9 cellular contexts compared by ENCODE assay signal in the genomic region with DNA sequence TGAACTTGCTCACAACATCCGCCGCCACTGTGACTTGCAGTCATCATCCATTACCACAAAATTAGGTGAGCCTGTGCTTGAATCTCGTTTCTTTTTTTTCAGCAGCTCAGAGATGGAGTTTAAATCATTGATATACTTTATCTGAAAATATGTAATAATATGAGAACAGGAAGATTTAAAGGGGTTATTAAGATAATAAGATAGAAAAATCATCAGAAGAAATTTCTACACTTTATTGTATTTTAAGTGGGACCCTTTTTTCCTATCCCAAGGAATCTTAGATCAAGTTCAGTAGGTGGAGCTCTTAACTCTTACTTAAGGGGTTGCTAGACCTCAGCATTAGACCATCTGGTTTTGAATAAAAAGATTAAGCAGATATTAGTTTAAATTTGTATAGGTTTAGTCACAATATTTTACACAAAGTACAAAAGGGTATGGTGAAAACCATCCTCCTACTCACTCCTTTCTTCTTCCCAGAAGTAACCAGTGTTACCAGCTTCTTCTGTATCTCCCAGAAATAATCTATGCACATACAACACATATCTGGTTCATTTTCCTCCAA. TPM values are rescaled to one million over a fixed set of nuclear protein-coding genes. Genes with fewer than 3 reads are reported as not detected.
A peak's percentile ranks its signal among the peaks of the same experiment; 100 is the strongest.
DNase-seq lines count a peak whose midpoint lies in the region; ATAC-seq and TF ChIP-seq lines count a peak whose summit lies in the region.
"Had no signal": no experiment of that assay in that cellular context is flagged by ENCODE, and none has a peak within 500 bp of the region (broad histone marks: within the 10 kb centered on the region; RNA-seq: fewer than 3 reads in every experiment).

No MANE protein-coding gene starts in this region.

- no peaks in the 10 kb centered on the region for H4K20me1 ChIP-seq in KMS-11 (ENCODE audit: insufficient read depth)

- H3K4me3 ChIP-seq in KMS-11 (IDR thresholded peaks at IDR 0.05; ENCODE audit: insufficient read depth, low read depth, low read length) (no peak overlapping the region), endodermal cell (ENCODE audit: low read length) (peak overlapping the region; percentile 91), neuron (ENCODE audit: low read length) (peak overlapping the region; percentile 59)

- intact Hi-C loops in posterior vena cava (cut with DNase I), result loop anchor here in 1 of 2 donors (5.0 kb wide), 1 partner anchor 176 kb away; a partner anchor contains a TSS

- peaks cover 8% of the 10 kb centered on the region for H3K9me3 Mint-ChIP-seq in endodermal cell
- H3K9me3 Mint-ChIP-seq: natural killer cell had no signal

- H3K4me2 ChIP-seq in KMS-11, result peak overlapping the region; percentile 91

- TF ChIP-seq CTCF in KMS-11 (conservative IDR thresholded peaks at IDR 0.05; ENCODE audit: low read depth, low read length) (no peak), endodermal cell (conservative IDR thresholded peaks at IDR 0.05) (peak; percentile 12)

- ATAC-seq in GM21786 (IDR thresholded peaks at IDR 0.05; ENCODE audit: unreplicated experiment), result peak; percentile 32
- ATAC-seq in T-helper 17 cell, result peak; percentile 64

- H3K27me3 Mint-ChIP-seq in T-helper 17 cell (no peaks in the 10 kb centered on the region), endodermal cell (ENCODE audit: insufficient read depth) (peaks cover 4% of the 10 kb centered on the region)

- peaks cover 7% of the 10 kb centered on the region for H3K4me1 ChIP-seq in KMS-11 (ENCODE audit: low read depth, poor library complexity, severe bottlenecking)
- no peaks in the 10 kb centered on the region for H3K4me1 ChIP-seq in endodermal cell (ENCODE audit: control insufficient read depth, insufficient read depth, low read length)
- H3K4me1 ChIP-seq in neuron (ENCODE audit: insufficient read depth, low read length), result peaks cover 3% of the 10 kb centered on the region

- no peaks in the 10 kb centered on the region for H3K79me2 ChIP-seq in KMS-11 (ENCODE audit: insufficient read depth, low read depth)

- no peaks in the 10 kb centered on the region for H3K27me3 ChIP-seq in KMS-11 (ENCODE audit: insufficient read depth, low read depth)
- no peaks in the 10 kb centered on the region for H3K27me3 ChIP-seq in endodermal cell (ENCODE audit: control insufficient read depth, insufficient read depth, low read length, poor library complexity, severe bottlenecking)
- H3K27me3 ChIP-seq in neuron (ENCODE audit: insufficient read depth, low read length), result no peaks in the 10 kb centered on the region

- no peak overlapping the region for H3K4me3 Mint-ChIP-seq in T-helper 17 cell
- H3K4me3 Mint-ChIP-seq in endodermal cell, result no peak overlapping the region
- H3K4me3 Mint-ChIP-seq: natural killer cell had no signal

- H2AFZ ChIP-seq in KMS-11 (ENCODE audit: low read depth), result peak overlapping the region; percentile 93
- peak overlapping the region; percentile 97 for H2AFZ ChIP-seq in neuron (ENCODE audit: low read depth, low read length)

- H3K27ac Mint-ChIP-seq in T-helper 17 cell, result no peak overlapping the region
- H3K27ac Mint-ChIP-seq in endodermal cell, result no peak overlapping the region

- H3K9ac ChIP-seq in KMS-11 (peak overlapping the region; percentile 97), endodermal cell (ENCODE audit: extremely low read depth, low read length, poor library complexity, severe bottlenecking) (peak overlapping the region; percentile 44)

- H3K4me1 Mint-ChIP-seq in T-helper 17 cell (peaks cover 11% of the 10 kb centered on the region), endodermal cell (no peaks in the 10 kb centered on the region)

- H3K9me3 ChIP-seq in T-helper 17 cell (ENCODE audit: control insufficient read depth, low read length, poor library complexity, severe bottlenecking) (no peaks in the 10 kb centered on the region), endodermal cell (ENCODE audit: control insufficient read depth, low read length) (no peaks in the 10 kb centered on the region), neuron (ENCODE audit: low read length) (no peaks in the 10 kb centered on the region)

- peak; percentile 22 for DNase-seq in NCI-H1436 (lab: John Stamatoyannopoulos, UW)
- DNase-seq in NCI-H1436 treated with DMSO at 0.1 percent for 48 hours (lab: John Stamatoyannopoulos, UW), result no peak
- DNase-seq in T-helper 17 cell, result peak in 2 of 3 donors; percentile 27 to 35
- DNase-seq in endodermal cell, result no peak
- DNase-seq in posterior vena cava (ENCODE audit: low spot score), result no peak

- H3K36me3 ChIP-seq in KMS-11 (ENCODE audit: insufficient read depth) (no peaks in the 10 kb centered on the region), endodermal cell (ENCODE audit: control insufficient read depth, insufficient read depth, low read length) (no peaks in the 10 kb centered on the region), neuron (ENCODE audit: insufficient read depth, low read length) (no peaks in the 10 kb centered on the region)

- H3K36me3 Mint-ChIP-seq in T-helper 17 cell (ENCODE audit: low read depth) (no peaks in the 10 kb centered on the region), endodermal cell (ENCODE audit: low read depth) (no peaks in the 10 kb centered on the region)
- H3K36me3 Mint-ChIP-seq: natural killer cell had no signal

- peak overlapping the region; percentile 98 for H3K27ac ChIP-seq in KMS-11
- no peak overlapping the region for H3K27ac ChIP-seq in endodermal cell (ENCODE audit: low read depth, low read length)

- 5% methylated on average over 3 of the region's 3 CpGs; no CpG with 5 or more reads in 1 of the 2 experiments for WGBS in endodermal cell (ENCODE audit: insufficient coverage in 1 of 2, insufficient read length in 1 of 2), 2 experiments

RNA-seq across cellular contexts. Expression of a gene that starts 9.4 kb away (rescaled TPM):
- total RNA-seq in T-helper 17 cell, result 10 to 100 TPM; 49.5 to 62.4 TPM
- total RNA-seq in endodermal cell, result 10 to 100 TPM; 11.4 to 15.2 TPM
- 3.5 TPM for polyA plus RNA-seq in endodermal cell (2013, experiment 1 of 2)
- polyA plus RNA-seq in endodermal cell (2013, experiment 2 of 2), result 4.6 TPM
- 10 to 100 TPM; 41.5 to 43.3 TPM for total RNA-seq in posterior vena cava

RNA-seq across cellular contexts. Expression of a gene that starts 32.0 kb away (rescaled TPM):
- total RNA-seq in T-helper 17 cell (under 1 TPM in 1 of 2 donors, not detected in 1; 0.23 TPM), endodermal cell (1 to 10 TPM; 2.3 to 4.3 TPM), posterior vena cava (10 to 100 TPM in 1 of 2 donors, 1 to 10 TPM in 1; 9.2 to 11.3 TPM)
- 2.2 TPM for polyA plus RNA-seq in endodermal cell (2013, experiment 1 of 2)
- polyA plus RNA-seq in endodermal cell (2013, experiment 2 of 2), result 2.6 TPM

Comparison
In these comparisons a context has a peak if more than half of its experiments do, and no peak if none do; other contexts are left out.
1. DNase-seq: peak in NCI-H1436 (single experiment) and T-helper 17 cell (2 of 3); none in NCI-H1436 treated with DMSO at 0.1 percent for 48 hours (single experiment), endodermal cell (single experiment) and posterior vena cava (single experiment).